ENCODE assay signal across 12 cellular contexts in the genomic region with DNA sequence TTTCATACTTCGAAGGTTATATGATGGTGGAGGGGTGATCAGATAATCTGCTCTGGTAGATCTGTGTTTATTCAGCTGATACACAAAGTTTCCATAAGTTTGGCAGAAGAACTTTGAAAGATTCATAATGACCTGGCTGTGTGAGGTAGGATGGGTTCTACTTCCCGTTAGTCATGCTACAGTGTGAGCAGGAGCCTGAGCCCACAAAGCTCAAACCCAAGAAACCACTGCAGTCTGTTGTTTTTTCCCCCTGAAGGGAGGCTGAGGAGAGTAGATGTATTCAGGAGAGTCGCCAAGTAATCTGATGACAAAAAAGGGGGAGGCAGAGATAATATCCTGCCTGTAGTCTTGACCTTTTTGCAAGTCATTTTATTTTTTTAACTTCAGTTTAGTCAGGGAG. TPM values are rescaled to one million over a fixed set of nuclear protein-coding genes. Genes with fewer than 3 reads are reported as not detected.
DNase-seq lines count a peak whose midpoint lies in the region; ATAC-seq and TF ChIP-seq lines count a peak whose summit lies in the region.
"Had no signal": no experiment of that assay in that cellular context is flagged by ENCODE, and none has a peak within 500 bp of the region (broad histone marks: within the 10 kb centered on the region; RNA-seq: fewer than 3 reads in every experiment).

No MANE protein-coding gene starts in this region.

- H3K4me3 ChIP-seq in foreskin fibroblast (ENCODE audit: low read depth in 1 of 2, low read length in 2 of 2) (no peak overlapping the region), H7 (ENCODE audit: insufficient read depth, low read depth, low read length) (no peak overlapping the region)

- H3K27me3 Mint-ChIP-seq in activated T-helper 17 cell treated with anti-CD3 and anti-CD28 coated beads, Interleukin-2, amount 50 U/mL, for 72 hours, result peaks cover 4% of the 10 kb centered on the region

- H3K9me3 Mint-ChIP-seq in activated T-helper 17 cell treated with anti-CD3 and anti-CD28 coated beads, Interleukin-2, amount 50 U/mL, for 72 hours, result peaks cover 8% of the 10 kb centered on the region

- H3K36me3 Mint-ChIP-seq in activated T-helper 17 cell treated with anti-CD3 and anti-CD28 coated beads, Interleukin-2, amount 50 U/mL, for 72 hours (ENCODE audit: low read depth), result no peaks in the 10 kb centered on the region

- H3K4me3 Mint-ChIP-seq in activated T-helper 17 cell treated with anti-CD3 and anti-CD28 coated beads, Interleukin-2, amount 50 U/mL, for 72 hours, result no peak overlapping the region

- H3K36me3 ChIP-seq in H7 (replicated peaks; ENCODE audit: control insufficient read depth, insufficient read depth, low read length), result no peaks in the 10 kb centered on the region

- no peaks in the 10 kb centered on the region for H3K27me3 ChIP-seq in H7 (ENCODE audit: control insufficient read depth, insufficient read depth, low read length)

- no peak for TF ChIP-seq CTCF in foreskin fibroblast (IDR thresholded peaks at IDR 0.05; ENCODE audit: low read depth, low read length)

- peaks cover 5% of the 10 kb centered on the region for H3K4me1 Mint-ChIP-seq in activated T-helper 17 cell treated with anti-CD3 and anti-CD28 coated beads, Interleukin-2, amount 50 U/mL, for 72 hours

- peak; percentile 14 for DNase-seq in stimulated activated CD4-positive, alpha-beta T cell treated with anti-CD3 and anti-CD28 coated beads, Interleukin-4, amount 100 ng/mL, for 24 hours
- no peak for DNase-seq in stimulated activated CD4-positive, alpha-beta T cell treated with anti-CD3 and anti-CD28 coated beads, Interleukin-2, amount 100 ng/mL, for 24 hours
- DNase-seq in foreskin fibroblast, result peak; percentile 36 to 53
- peak; percentile 76 for DNase-seq in stromal cell of bone marrow (ENCODE audit: low read depth)
- DNase-seq in H7, result no peak
- DNase-seq in amniotic stem cell (lab: John Stamatoyannopoulos, UW), result no peak
- no peak for DNase-seq in NCI-H526 (lab: John Stamatoyannopoulos, UW)
- DNase-seq: caudate nucleus; NCI-H1092; NCI-H446 treated with DMSO at 0.1 percent for 48 hours; stimulated activated CD4-positive, alpha-beta T cell treated with anti-CD3 and anti-CD28 coated beads, Interleukin-4, amount 100 ng/mL, for 4 hours had no signal

- H3K27ac Mint-ChIP-seq in activated T-helper 17 cell treated with anti-CD3 and anti-CD28 coated beads, Interleukin-2, amount 50 U/mL, for 72 hours, result no peak overlapping the region

- peak; percentile 100 for ATAC-seq in activated T-helper 17 cell treated with anti-CD3 and anti-CD28 coated beads, Interleukin-2, amount 50 U/mL, for 72 hours (replicated peaks)

RNA-seq across cellular contexts. Expression of a gene that starts 52.8 kb away (rescaled TPM):
- 10 to 100 TPM; 14.6 to 20.5 TPM for total RNA-seq in activated T-helper 17 cell treated with anti-CD3 and anti-CD28 coated beads, Interleukin-2, amount 50 U/mL, for 72 hours
- total RNA-seq in H7 (2014; rRNA removed; shearing (Covaris generic)), result 31.4 and 41.3 TPM in 2 replicates

Comparison
In these comparisons a context has a peak if more than half of its experiments do, and no peak if none do; other contexts are left out.
1. DNase-seq: peak in stimulated activated CD4-positive, alpha-beta T cell treated with anti-CD3 and anti-CD28 coated beads, Interleukin-4, amount 100 ng/mL, for 24 hours (single experiment), foreskin fibroblast (2 of 2) and stromal cell of bone marrow (single experiment); none in stimulated activated CD4-positive, alpha-beta T cell treated with anti-CD3 and anti-CD28 coated beads, Interleukin-2, amount 100 ng/mL, for 24 hours (0 of 2), H7 (single experiment), amniotic stem cell (single experiment) and NCI-H526 (0 of 2).